Comparison of ENCODE assay signal across 34 cellular contexts in genomic region chr2:150171065-150171548, GRCh38.
"Had no signal": no experiment of that assay in that cellular context is flagged by ENCODE, and none has a peak within 500 bp of the region (broad histone marks: within the 10 kb centered on the region; RNA-seq: fewer than 3 reads in every experiment).

No MANE protein-coding gene starts in this region.

- DNase-seq: activated B cell treated with CpG ODN at 0.5 μM for 24 hours; activated CD4-positive, alpha-beta memory T cell treated with anti-CD3 and anti-CD28 coated beads for 36 hours; activated CD4-positive, alpha-beta T cell treated with anti-CD3 and anti-CD28 coated beads for 4 hours; activated CD4-positive, alpha-beta T cell treated with anti-CD3 and anti-CD28 coated beads, Interleukin-2, amount 50 U/mL, for 1 hour; activated CD4-positive, CD25-positive, alpha-beta regulatory T cell treated with anti-CD3 and anti-CD28 coated beads, Interleukin-2, amount 50 U/mL, for 72 hours; activated CD8-positive, alpha-beta memory T cell treated with anti-CD3 and anti-CD28 coated beads, Interleukin-2, amount 10 ng/mL, durations not matched to agents 7 days and 5 days; activated effector memory CD4-positive, alpha-beta T cell treated with anti-CD3 and anti-CD28 coated beads, Interleukin-2, amount 50 U/mL, for 16 hours; activated naive CD4-positive, alpha-beta T cell; activated T-cell treated with anti-CD3 and anti-CD28 coated beads, Interleukin-2, amount 50 U/mL, for 1 hour; activated T-cell treated with anti-CD3 and anti-CD28 coated beads, Interleukin-2, amount 50 U/mL, for 72 hours; adrenal gland; body of pancreas; caudate nucleus; MM.1S; MV-4-11; NCI-H1092; NCI-H1436 treated with DMSO at 0.1 percent for 48 hours; NCI-H1694 treated with DMSO at 0.1 percent for 48 hours; NCI-H2029; NCI-H345; NCI-H524 treated with DMSO at 0.1 percent for 48 hours; PC-3; Peyer's patch; RPMI8226; SW 1271; T-helper 1 cell; T-helper 2 cell; T-helper 9 cell had no signal

- H3K4me1 Mint-ChIP-seq: activated B cell treated with CpG ODN at 0.5 μM for 24 hours; activated T-helper 17 cell treated with anti-CD3 and anti-CD28 coated beads, Interleukin-2, amount 50 U/mL, for 72 hours had no signal

- H3K9ac ChIP-seq: KMS-11 had no signal

- FAIRE-seq: astrocyte had no signal

- H3K36me3 ChIP-seq: adrenal gland, breast epithelium, Peyer's patch had no signal

- H3K27me3 ChIP-seq: adrenal gland, body of pancreas, breast epithelium, Peyer's patch had no signal

- H3K4me2 ChIP-seq: KMS-11 had no signal

- H3K27ac ChIP-seq: adrenal gland, body of pancreas, breast epithelium, KMS-11, Peyer's patch, VCaP had no signal

- H3K27me3 Mint-ChIP-seq: activated B cell treated with CpG ODN at 0.5 μM for 24 hours; activated CD4-positive, alpha-beta memory T cell treated with anti-CD3 and anti-CD28 coated beads for 36 hours; activated CD8-positive, alpha-beta memory T cell treated with anti-CD3 and anti-CD28 coated beads, Interleukin-2, amount 10 ng/mL, durations not matched to agents 7 days and 5 days; activated T-helper 17 cell treated with anti-CD3 and anti-CD28 coated beads, Interleukin-2, amount 50 U/mL, for 72 hours had no signal

- H3K4me3 ChIP-seq: adrenal gland, body of pancreas, breast epithelium, Peyer's patch had no signal

- H3K36me3 Mint-ChIP-seq: activated CD4-positive, alpha-beta memory T cell treated with anti-CD3 and anti-CD28 coated beads for 36 hours; activated CD8-positive, alpha-beta memory T cell treated with anti-CD3 and anti-CD28 coated beads, Interleukin-2, amount 10 ng/mL, durations not matched to agents 7 days and 5 days; activated naive CD4-positive, alpha-beta T cell treated with anti-CD3 and anti-CD28 coated beads, Interleukin-2, amount 50 U/mL, for 72 hours had no signal

- H3K4me3 Mint-ChIP-seq: activated B cell treated with CpG ODN at 0.5 μM for 24 hours; activated CD4-positive, alpha-beta memory T cell treated with anti-CD3 and anti-CD28 coated beads for 36 hours; activated CD8-positive, alpha-beta memory T cell treated with anti-CD3 and anti-CD28 coated beads, Interleukin-2, amount 10 ng/mL, durations not matched to agents 7 days and 5 days; activated T-cell treated with anti-CD3 and anti-CD28 coated beads, Interleukin-2, amount 50 U/mL, for 72 hours; activated T-helper 17 cell treated with anti-CD3 and anti-CD28 coated beads, Interleukin-2, amount 50 U/mL, for 72 hours had no signal

- H3K9me3 ChIP-seq: adrenal gland, body of pancreas, breast epithelium, Peyer's patch had no signal

- ATAC-seq: activated CD8-positive, alpha-beta memory T cell treated with anti-CD3 and anti-CD28 coated beads, Interleukin-2, amount 10 ng/mL, durations not matched to agents 7 days and 5 days; activated naive CD4-positive, alpha-beta T cell treated with anti-CD3 and anti-CD28 coated beads, Interleukin-2, amount 50 U/mL, for 72 hours; activated T-cell treated with anti-CD3 and anti-CD28 coated beads, Interleukin-2, amount 50 U/mL, for 72 hours; activated T-helper 17 cell treated with anti-CD3 and anti-CD28 coated beads, Interleukin-2, amount 50 U/mL, for 72 hours; body of pancreas; PC-3 had no signal

- H3K27ac Mint-ChIP-seq: activated B cell treated with CpG ODN at 0.5 μM for 24 hours; activated CD4-positive, alpha-beta memory T cell treated with anti-CD3 and anti-CD28 coated beads for 36 hours; activated CD8-positive, alpha-beta memory T cell treated with anti-CD3 and anti-CD28 coated beads, Interleukin-2, amount 10 ng/mL, durations not matched to agents 7 days and 5 days; activated naive CD4-positive, alpha-beta T cell treated with anti-CD3 and anti-CD28 coated beads, Interleukin-2, amount 50 U/mL, for 72 hours; activated T-cell treated with anti-CD3 and anti-CD28 coated beads, Interleukin-2, amount 50 U/mL, for 72 hours; activated T-helper 17 cell treated with anti-CD3 and anti-CD28 coated beads, Interleukin-2, amount 50 U/mL, for 72 hours had no signal
